Comparison of ENCODE assay signal across 13 cellular contexts in the genomic region with DNA sequence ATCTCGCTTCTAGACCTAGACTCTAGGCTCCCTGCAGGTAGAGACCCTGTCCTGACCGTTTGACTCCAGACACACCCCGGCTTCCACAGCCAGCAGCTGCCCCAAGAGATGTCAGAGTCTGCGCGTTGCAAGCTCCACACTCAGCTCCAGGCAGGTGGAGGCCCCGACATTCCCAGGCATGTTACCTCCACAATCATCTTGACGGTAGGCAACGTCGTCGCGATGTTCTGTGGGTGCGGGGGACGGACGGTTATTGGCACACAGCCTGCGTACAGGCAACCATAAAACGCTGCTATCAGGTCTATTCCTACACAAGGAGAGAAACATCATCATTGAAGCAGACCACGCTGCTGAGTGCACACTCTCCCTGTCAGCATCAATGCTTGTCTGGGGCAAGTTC.
DNase-seq lines count a peak whose midpoint lies in the region; ATAC-seq, FAIRE-seq and TF ChIP-seq lines count a peak whose summit lies in the region.
"Had no signal": no experiment of that assay in that cellular context is flagged by ENCODE, and none has a peak within 500 bp of the region (broad histone marks: within the 10 kb centered on the region; RNA-seq: fewer than 3 reads in every experiment).

No MANE protein-coding gene starts in this region.

- no peak for ATAC-seq in effector memory CD8-positive, alpha-beta T cell (replicated peaks)

- H3K4me1 ChIP-seq in sigmoid colon, result no peaks in the 10 kb centered on the region

- H3K4me3 Mint-ChIP-seq in effector memory CD8-positive, alpha-beta T cell, result no peak overlapping the region
- no peak overlapping the region for H3K4me3 Mint-ChIP-seq in activated naive CD8-positive, alpha-beta T cell treated with anti-CD3 and anti-CD28 coated beads for 36 hours
- no peak overlapping the region for H3K4me3 Mint-ChIP-seq in T-helper 2 cell treated with Interferon-gamma antibody and Interleukin-4, amounts not matched to agents 5 μg/mL and 100 μg/mL, for 36 hours
- H3K4me3 Mint-ChIP-seq: CD4-positive, alpha-beta T cell had no signal

- peak overlapping the region; percentile 36 to 63 for H3K27ac Mint-ChIP-seq in effector memory CD8-positive, alpha-beta T cell
- H3K27ac Mint-ChIP-seq in activated naive CD8-positive, alpha-beta T cell treated with anti-CD3 and anti-CD28 coated beads for 36 hours, result no peak overlapping the region
- H3K27ac Mint-ChIP-seq in T-helper 2 cell treated with Interferon-gamma antibody and Interleukin-4, amounts not matched to agents 5 μg/mL and 100 μg/mL, for 36 hours, result no peak overlapping the region
- H3K27ac Mint-ChIP-seq: CD4-positive, alpha-beta T cell had no signal

- intact Hi-C loops in sigmoid colon (cut with DNase I), result no loop called here

- TF ChIP-seq CTCF in sigmoid colon (IDR thresholded peaks at IDR 0.05), result no peak

- WGBS in sigmoid colon, 2 donors, result 96% methylated on average over 17 of the region's 17 CpGs

- H3K4me3 ChIP-seq in sigmoid colon, result no peak overlapping the region
- H3K4me3 ChIP-seq: BLaER1 treated with 17β-estradiol and CSF1 and Interleukin-3, amounts not matched to agents 10 nM and 100 nM had no signal

- no peak for TF ChIP-seq EP300 in sigmoid colon (IDR thresholded peaks at IDR 0.05)

- no peaks in the 10 kb centered on the region for H3K9me3 ChIP-seq in sigmoid colon

- H3K27me3 Mint-ChIP-seq in effector memory CD8-positive, alpha-beta T cell, result no peaks in the 10 kb centered on the region
- H3K27me3 Mint-ChIP-seq in activated naive CD8-positive, alpha-beta T cell treated with anti-CD3 and anti-CD28 coated beads for 36 hours, result no peaks in the 10 kb centered on the region
- no peaks in the 10 kb centered on the region for H3K27me3 Mint-ChIP-seq in T-helper 2 cell treated with Interferon-gamma antibody and Interleukin-4, amounts not matched to agents 5 μg/mL and 100 μg/mL, for 36 hours (ENCODE audit: low read depth)
- H3K27me3 Mint-ChIP-seq: CD4-positive, alpha-beta T cell had no signal

- TF ChIP-seq POLR2A in sigmoid colon (IDR thresholded peaks at IDR 0.05), result no peak

- DNase-seq in activated effector memory CD4-positive, alpha-beta T cell treated with anti-CD3 and anti-CD28 coated beads, Interleukin-2, amount 50 U/mL, for 16 hours, result peak; percentile 45
- DNase-seq in activated effector memory CD4-positive, alpha-beta T cell treated with Interleukin-2 at 50 U/mL for 16 hours, result no peak
- DNase-seq in effector memory CD8-positive, alpha-beta T cell, result no peak
- peak; percentile 49 for DNase-seq in sigmoid colon
- DNase-seq in activated naive CD8-positive, alpha-beta T cell treated with anti-CD3 and anti-CD28 coated beads for 36 hours, result no peak
- no peak for DNase-seq in RCC 7860 (ENCODE audit: low spot score)
- DNase-seq in T-helper 2 cell treated with Interferon-gamma antibody and Interleukin-4, amounts not matched to agents 5 μg/mL and 100 μg/mL, for 36 hours (ENCODE audit: low spot score), result no peak
- DNase-seq: ACHN; Calu3; CD4-positive, alpha-beta T cell; DMS 273 treated with DMSO at 0.1 percent for 48 hours had no signal

- H3K9me3 Mint-ChIP-seq in effector memory CD8-positive, alpha-beta T cell, result no peaks in the 10 kb centered on the region
- no peaks in the 10 kb centered on the region for H3K9me3 Mint-ChIP-seq in activated naive CD8-positive, alpha-beta T cell treated with anti-CD3 and anti-CD28 coated beads for 36 hours
- H3K9me3 Mint-ChIP-seq in T-helper 2 cell treated with Interferon-gamma antibody and Interleukin-4, amounts not matched to agents 5 μg/mL and 100 μg/mL, for 36 hours, result peaks cover 8% of the 10 kb centered on the region
- H3K9me3 Mint-ChIP-seq: CD4-positive, alpha-beta T cell had no signal

- peaks cover 0 to 7% of the 10 kb centered on the region in 2 donors for H3K4me1 Mint-ChIP-seq in effector memory CD8-positive, alpha-beta T cell (ENCODE audit: low read depth in 2 of 2)
- peaks cover 19% of the 10 kb centered on the region for H3K4me1 Mint-ChIP-seq in activated naive CD8-positive, alpha-beta T cell treated with anti-CD3 and anti-CD28 coated beads for 36 hours
- no peaks in the 10 kb centered on the region for H3K4me1 Mint-ChIP-seq in T-helper 2 cell treated with Interferon-gamma antibody and Interleukin-4, amounts not matched to agents 5 μg/mL and 100 μg/mL, for 36 hours (ENCODE audit: low read depth)

- H3K27me3 ChIP-seq in sigmoid colon, result no peaks in the 10 kb centered on the region
- H3K27me3 ChIP-seq: BLaER1 treated with 17β-estradiol and CSF1 and Interleukin-3, amounts not matched to agents 10 nM and 100 nM had no signal

- peaks cover 27 to 69% (median 33%) of the 10 kb centered on the region in 4 donors for H3K36me3 ChIP-seq in sigmoid colon

- peaks cover 10% of the 10 kb centered on the region for H3K36me3 Mint-ChIP-seq in effector memory CD8-positive, alpha-beta T cell (ENCODE audit: insufficient read depth)
- H3K36me3 Mint-ChIP-seq in activated naive CD8-positive, alpha-beta T cell treated with anti-CD3 and anti-CD28 coated beads for 36 hours, result no peaks in the 10 kb centered on the region
- peaks cover 2% of the 10 kb centered on the region for H3K36me3 Mint-ChIP-seq in T-helper 2 cell treated with Interferon-gamma antibody and Interleukin-4, amounts not matched to agents 5 μg/mL and 100 μg/mL, for 36 hours (ENCODE audit: low read depth)

- no peak for FAIRE-seq in RCC 7860 (lab: Jason Lieb, UNC)
- FAIRE-seq: H54 had no signal

- no peak overlapping the region for H3K27ac ChIP-seq in sigmoid colon
- H3K27ac ChIP-seq: BLaER1 treated with 17β-estradiol and CSF1 and Interleukin-3, amounts not matched to agents 10 nM and 100 nM had no signal

Comparison
In these comparisons a context has a peak if more than half of its experiments do, and no peak if none do; other contexts are left out.
1. DNase-seq: peak in activated effector memory CD4-positive, alpha-beta T cell treated with anti-CD3 and anti-CD28 coated beads, Interleukin-2, amount 50 U/mL, for 16 hours (single experiment) and sigmoid colon (single experiment); none in activated effector memory CD4-positive, alpha-beta T cell treated with Interleukin-2 at 50 U/mL for 16 hours (single experiment), effector memory CD8-positive, alpha-beta T cell (0 of 3), activated naive CD8-positive, alpha-beta T cell treated with anti-CD3 and anti-CD28 coated beads for 36 hours (single experiment), RCC 7860 (single experiment) and T-helper 2 cell treated with Interferon-gamma antibody and Interleukin-4, amounts not matched to agents 5 μg/mL and 100 μg/mL, for 36 hours (single experiment).
2. H3K27ac Mint-ChIP-seq: peak in effector memory CD8-positive, alpha-beta T cell (2 of 2); none in activated naive CD8-positive, alpha-beta T cell treated with anti-CD3 and anti-CD28 coated beads for 36 hours (single experiment) and T-helper 2 cell treated with Interferon-gamma antibody and Interleukin-4, amounts not matched to agents 5 μg/mL and 100 μg/mL, for 36 hours (single experiment).